Comparison of ENCODE assay signal across 19 cellular contexts in the genomic region with DNA sequence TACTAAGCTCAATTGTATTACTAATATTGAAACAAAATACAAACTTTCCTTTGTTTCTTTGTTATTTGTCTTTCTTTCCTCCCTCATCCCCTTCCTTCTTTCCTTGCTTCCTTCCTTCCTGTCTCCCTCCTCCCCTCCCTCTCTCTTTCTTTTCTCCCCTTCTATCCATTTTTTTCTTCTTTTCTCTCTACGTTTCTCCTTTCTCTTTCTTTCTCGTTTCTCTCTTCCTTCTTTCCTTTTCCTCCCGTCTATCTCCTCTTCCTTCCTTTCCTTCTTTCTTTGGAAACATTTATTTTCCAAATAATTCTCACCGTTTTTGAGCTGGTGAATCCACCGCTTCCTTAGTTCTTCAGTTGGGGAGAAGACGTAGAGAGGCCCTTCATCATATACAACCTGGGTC. TPM values are rescaled to one million over a fixed set of nuclear protein-coding genes. Genes with fewer than 3 reads are reported as not detected.
"Had no signal": no experiment of that assay in that cellular context is flagged by ENCODE, and none has a peak within 500 bp of the region (broad histone marks: within the 10 kb centered on the region; RNA-seq: fewer than 3 reads in every experiment).

No MANE protein-coding gene starts in this region.

- H3K27me3 Mint-ChIP-seq: stimulated activated naive CD8-positive, alpha-beta T cell treated with anti-CD3 and anti-CD28 coated beads, Interleukin-15, Interleukin-2, amounts not matched to agents 100 ng/mL and 50 ng/mL, for 24 hours had no signal

- H3K4me1 ChIP-seq: heart right ventricle, tibial artery, upper lobe of left lung, uterus had no signal

- H3K27ac ChIP-seq: coronary artery, dorsolateral prefrontal cortex, heart right ventricle, tibial artery, upper lobe of left lung, uterus had no signal

- H3K4me1 Mint-ChIP-seq: neural crest cell had no signal

- DNase-seq: dorsolateral prefrontal cortex; effector CD8-positive, alpha-beta T cell; heart right ventricle; hypothalamus; kidney glomerular epithelial cell; naive thymus-derived CD8-positive, alpha-beta T cell; right cardiac atrium; small intestine; stimulated activated CD4-positive, alpha-beta T cell treated with anti-CD3 and anti-CD28 coated beads, Interleukin-12 subunit alpha, Interleukin-12 subunit beta, amount 100 ng/mL, for 4 hours; tibial artery; upper lobe of left lung; uterus had no signal

- H3K9me3 Mint-ChIP-seq: naive thymus-derived CD8-positive, alpha-beta T cell; neural crest cell; stimulated activated naive CD8-positive, alpha-beta T cell treated with anti-CD3 and anti-CD28 coated beads, Interleukin-15, Interleukin-2, amounts not matched to agents 100 ng/mL and 50 ng/mL, for 24 hours had no signal

- H3K36me3 ChIP-seq: heart right ventricle, tibial artery, upper lobe of left lung, uterus had no signal

- H3K27me3 ChIP-seq: tibial artery, upper lobe of left lung, uterus had no signal

- H3K27ac Mint-ChIP-seq: naive thymus-derived CD8-positive, alpha-beta T cell; stimulated activated naive CD8-positive, alpha-beta T cell treated with anti-CD3 and anti-CD28 coated beads, Interleukin-15, Interleukin-2, amounts not matched to agents 100 ng/mL and 50 ng/mL, for 24 hours had no signal

- H3K36me3 Mint-ChIP-seq: naive thymus-derived CD8-positive, alpha-beta T cell had no signal

- ATAC-seq: heart right ventricle; naive thymus-derived CD8-positive, alpha-beta T cell; right cardiac atrium had no signal

- H3K4me3 ChIP-seq: coronary artery, dorsolateral prefrontal cortex, heart right ventricle, tibial artery, upper lobe of left lung, uterus had no signal

- H3K4me3 Mint-ChIP-seq: neural crest cell; stimulated activated naive CD8-positive, alpha-beta T cell treated with anti-CD3 and anti-CD28 coated beads, Interleukin-15, Interleukin-2, amounts not matched to agents 100 ng/mL and 50 ng/mL, for 24 hours had no signal

- H3K9me3 ChIP-seq: heart right ventricle, tibial artery, upper lobe of left lung, uterus had no signal

RNA-seq across cellular contexts. Expression of a gene that starts 16.3 kb away (rescaled TPM):
- total RNA-seq: fibroblast of lung, glomerular endothelial cell, lung microvascular endothelial cell, neural crest cell, osteocyte had no signal
